In genomic region chr10:79100761-79101160, GRCh38 we compare ENCODE assay signal across 10 cellular contexts. TPM values are rescaled to one million over a fixed set of nuclear protein-coding genes. Genes with fewer than 3 reads are reported as not detected.
DNase-seq lines count a peak whose midpoint lies in the region; ATAC-seq and TF ChIP-seq lines count a peak whose summit lies in the region.
"Had no signal": no experiment of that assay in that cellular context is flagged by ENCODE, and none has a peak within 500 bp of the region (broad histone marks: within the 10 kb centered on the region; RNA-seq: fewer than 3 reads in every experiment).

No MANE protein-coding gene starts in this region.

- intact Hi-C loops in CD4-positive, alpha-beta memory T cell (cut with micrococcal nuclease), result no loop called here
- intact Hi-C loops in esophagus muscularis mucosa (cut with DNase I), result no loop called here

- H3K27ac Mint-ChIP-seq in CD4-positive, alpha-beta memory T cell, result peak overlapping the region in 6 of 7 donors; percentile 7 to 91 (median 74)
- peak overlapping the region; percentile 93 for H3K27ac Mint-ChIP-seq in HFFc6
- peak overlapping the region; percentile 22 for H3K27ac Mint-ChIP-seq in progenitor cell of endocrine pancreas
- peak overlapping the region in 1 of 2 donors; percentile 47 for H3K27ac Mint-ChIP-seq in effector memory CD8-positive, alpha-beta T cell

- H3K27ac ChIP-seq in CD4-positive, alpha-beta memory T cell (ENCODE audit: low read depth, low read length), result no peak overlapping the region
- H3K27ac ChIP-seq in esophagus muscularis mucosa (replicated peaks in 1 of 4), result peak overlapping the region; percentile 82 to 84 (median 83)

- H3K36me3 Mint-ChIP-seq in CD4-positive, alpha-beta memory T cell, result no peaks in the 10 kb centered on the region
- H3K36me3 Mint-ChIP-seq in HFFc6 (ENCODE audit: low read depth) (peaks cover 15% of the 10 kb centered on the region; the same call in 1 of the 2 replicates), progenitor cell of endocrine pancreas (ENCODE audit: insufficient read depth) (peaks cover 1% of the 10 kb centered on the region)
- peaks cover 11% of the 10 kb centered on the region for H3K36me3 Mint-ChIP-seq in effector memory CD8-positive, alpha-beta T cell (ENCODE audit: insufficient read depth)

- H3K4me1 Mint-ChIP-seq in CD4-positive, alpha-beta memory T cell, result peaks cover 43 to 95% (median 65%) of the 10 kb centered on the region in 4 donors
- peaks cover 94% of the 10 kb centered on the region for H3K4me1 Mint-ChIP-seq in HFFc6 (ENCODE audit: low read depth)
- H3K4me1 Mint-ChIP-seq in progenitor cell of endocrine pancreas (ENCODE audit: low read depth), result peaks cover 62% of the 10 kb centered on the region
- H3K4me1 Mint-ChIP-seq in effector memory CD8-positive, alpha-beta T cell (ENCODE audit: low read depth in 2 of 2), result peaks cover 13 to 47% of the 10 kb centered on the region in 2 donors

- H3K27me3 ChIP-seq in CD4-positive, alpha-beta memory T cell (ENCODE audit: insufficient read depth, low read length), result no peaks in the 10 kb centered on the region
- no peaks in the 10 kb centered on the region for H3K27me3 ChIP-seq in esophagus muscularis mucosa

- no peaks in the 10 kb centered on the region for H3K27me3 Mint-ChIP-seq in CD4-positive, alpha-beta memory T cell
- H3K27me3 Mint-ChIP-seq in HFFc6 (ENCODE audit: insufficient read depth) (peaks cover 13% of the 10 kb centered on the region), progenitor cell of endocrine pancreas (no peaks in the 10 kb centered on the region)
- H3K27me3 Mint-ChIP-seq in effector memory CD8-positive, alpha-beta T cell, result no peaks in the 10 kb centered on the region

- no peak for DNase-seq in CD4-positive, alpha-beta memory T cell
- DNase-seq in HFFc6 (no peak), esophagus muscularis mucosa (ENCODE audit: extremely low spot score) (no peak), progenitor cell of endocrine pancreas (ENCODE audit: low spot score, unreplicated experiment) (no peak), HuH-7 (ENCODE audit: low spot score) (no peak), NAMALWA (ENCODE audit: low spot score) (no peak), HK-2 (ENCODE audit: unreplicated experiment) (no peak)
- no peak for DNase-seq in effector memory CD8-positive, alpha-beta T cell
- DNase-seq: NCI-H446 had no signal

- CTCF ChIA-PET in CD4-positive, alpha-beta memory T cell (lab: Charles Lee; ENCODE audit: partially characterized antibody), result interaction anchor here (0.8 kb wide), 1 partner anchor 94 kb away, joined by 3 read pairs; no protein-coding TSS in a partner anchor

- ATAC-seq in effector memory CD8-positive, alpha-beta T cell (replicated peaks), result no peak

- POLR2A ChIA-PET in CD4-positive, alpha-beta memory T cell (lab: Charles Lee; ENCODE audit: partially characterized antibody), result no interaction called here

- no peaks in the 10 kb centered on the region for H3K36me3 ChIP-seq in CD4-positive, alpha-beta memory T cell (ENCODE audit: insufficient read depth, low read length)
- H3K36me3 ChIP-seq in esophagus muscularis mucosa, result no peaks in the 10 kb centered on the region
- H3K36me3 ChIP-seq: prostate gland had no signal

- 80% methylated on average over 1 of the region's 5 CpGs for WGBS in esophagus muscularis mucosa

- no peak for TF ChIP-seq EP300 in esophagus muscularis mucosa (IDR thresholded peaks at IDR 0.05)

- no peaks in the 10 kb centered on the region for H3K9me3 Mint-ChIP-seq in CD4-positive, alpha-beta memory T cell
- H3K9me3 Mint-ChIP-seq in HFFc6 (no peaks in the 10 kb centered on the region), progenitor cell of endocrine pancreas (ENCODE audit: low read depth) (no peaks in the 10 kb centered on the region)
- no peaks in the 10 kb centered on the region for H3K9me3 Mint-ChIP-seq in effector memory CD8-positive, alpha-beta T cell

- no peaks in the 10 kb centered on the region for H3K9me3 ChIP-seq in CD4-positive, alpha-beta memory T cell (ENCODE audit: control insufficient read depth in 1 of 2, low read length in 2 of 2)
- no peaks in the 10 kb centered on the region for H3K9me3 ChIP-seq in esophagus muscularis mucosa
- H3K9me3 ChIP-seq: prostate gland had no signal

- TF ChIP-seq CTCF in HFFc6 (IDR thresholded peaks at IDR 0.05), result no peak
- TF ChIP-seq CTCF in esophagus muscularis mucosa (IDR thresholded peaks at IDR 0.05), result no peak
- no peak for TF ChIP-seq CTCF in progenitor cell of endocrine pancreas (IDR thresholded peaks at IDR 0.05; ENCODE audit: unreplicated experiment)

- peaks cover 53% of the 10 kb centered on the region for H3K4me1 ChIP-seq in CD4-positive, alpha-beta memory T cell (ENCODE audit: insufficient read depth, low read length)
- peaks cover 100% of the 10 kb centered on the region in 4 donors for H3K4me1 ChIP-seq in esophagus muscularis mucosa

- peak overlapping the region in 5 of 8 donors; percentile 22 to 72 (median 40) for H3K4me3 Mint-ChIP-seq in CD4-positive, alpha-beta memory T cell
- H3K4me3 Mint-ChIP-seq in HFFc6, result peak overlapping the region; percentile 23
- H3K4me3 Mint-ChIP-seq in progenitor cell of endocrine pancreas (ENCODE audit: low read depth), result no peak overlapping the region
- H3K4me3 Mint-ChIP-seq in effector memory CD8-positive, alpha-beta T cell, result peak overlapping the region in 1 of 2 donors; percentile 30

- no peak overlapping the region for H3K4me3 ChIP-seq in CD4-positive, alpha-beta memory T cell (ENCODE audit: low read length in 2 of 2)
- no peak overlapping the region for H3K4me3 ChIP-seq in esophagus muscularis mucosa
- H3K4me3 ChIP-seq: prostate gland had no signal

- TF ChIP-seq POLR2A in esophagus muscularis mucosa (IDR thresholded peaks at IDR 0.05; ENCODE audit: low read depth), result no peak

RNA-seq across cellular contexts. Expression of gene ZMIZ1, which starts 32.0 kb away (rescaled TPM):
- 10 to 100 TPM; 23.1 to 25.4 TPM for total RNA-seq in CD4-positive, alpha-beta memory T cell
- polyA plus RNA-seq in CD4-positive, alpha-beta memory T cell, result 1 to 10 TPM in 1 of 2 donors, under 1 TPM in 1; 0.58 to 4.9 TPM
- total RNA-seq in HFFc6 (2021; fragmentation: NEBNext Ultra II Directional; extraction: Animal tissue kit (Norgen Biotek cat#: 25700)), result 10 to 100 TPM; 38.6 to 60.3 (median 51.2) TPM
- 10 to 100 TPM; 48.7 to 87.2 (median 66.0) TPM for total RNA-seq in esophagus muscularis mucosa
- 81.6 and 85.2 TPM in 2 replicates for total RNA-seq in progenitor cell of endocrine pancreas
